8 cellular contexts compared by ENCODE assay signal in the genomic region with DNA sequence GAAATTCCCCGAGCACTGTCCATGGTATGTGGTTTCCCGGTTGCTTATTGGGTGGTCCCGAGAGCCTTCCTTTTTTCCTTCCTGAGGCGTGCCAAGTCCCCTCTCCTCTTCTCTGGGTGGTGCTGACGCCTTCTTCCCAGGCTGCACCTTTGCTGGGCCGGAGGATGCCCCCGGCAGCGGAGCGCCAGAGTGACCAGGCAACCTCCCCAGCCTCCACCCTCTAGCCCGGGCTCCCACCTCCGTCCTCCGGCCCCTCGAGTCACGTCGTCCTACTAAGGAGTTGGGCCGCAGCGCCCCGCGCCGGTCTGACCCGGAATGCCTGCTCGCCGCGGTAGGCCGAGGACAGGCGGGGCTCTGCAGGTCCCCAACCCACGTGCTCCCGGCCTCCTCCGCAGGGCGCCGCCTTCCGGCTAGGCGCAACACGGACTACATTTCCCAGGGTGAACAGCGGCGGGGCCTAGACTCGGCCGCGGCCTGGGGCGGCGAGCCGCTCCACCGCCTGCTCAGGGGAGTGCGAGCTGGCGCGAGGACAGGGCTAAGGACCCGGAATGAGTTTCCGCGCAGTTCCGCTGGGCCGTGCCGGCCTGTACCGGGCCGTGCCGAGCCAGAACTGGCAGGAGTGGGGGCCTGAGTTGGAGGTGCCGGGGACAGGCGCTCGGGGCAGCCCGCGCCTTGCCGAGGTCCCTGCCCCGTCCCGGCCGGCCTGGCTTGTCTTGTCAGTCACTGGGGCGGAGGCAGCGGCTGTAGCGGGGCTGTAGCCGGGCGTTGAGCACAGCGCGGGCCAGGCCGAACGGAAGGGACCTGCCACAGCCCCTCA. TPM values are rescaled to one million over a fixed set of nuclear protein-coding genes. Genes with fewer than 3 reads are reported as not detected.
DNase-seq lines count a peak whose midpoint lies in the region; ATAC-seq and TF ChIP-seq lines count a peak whose summit lies in the region.

A gene with protein sequence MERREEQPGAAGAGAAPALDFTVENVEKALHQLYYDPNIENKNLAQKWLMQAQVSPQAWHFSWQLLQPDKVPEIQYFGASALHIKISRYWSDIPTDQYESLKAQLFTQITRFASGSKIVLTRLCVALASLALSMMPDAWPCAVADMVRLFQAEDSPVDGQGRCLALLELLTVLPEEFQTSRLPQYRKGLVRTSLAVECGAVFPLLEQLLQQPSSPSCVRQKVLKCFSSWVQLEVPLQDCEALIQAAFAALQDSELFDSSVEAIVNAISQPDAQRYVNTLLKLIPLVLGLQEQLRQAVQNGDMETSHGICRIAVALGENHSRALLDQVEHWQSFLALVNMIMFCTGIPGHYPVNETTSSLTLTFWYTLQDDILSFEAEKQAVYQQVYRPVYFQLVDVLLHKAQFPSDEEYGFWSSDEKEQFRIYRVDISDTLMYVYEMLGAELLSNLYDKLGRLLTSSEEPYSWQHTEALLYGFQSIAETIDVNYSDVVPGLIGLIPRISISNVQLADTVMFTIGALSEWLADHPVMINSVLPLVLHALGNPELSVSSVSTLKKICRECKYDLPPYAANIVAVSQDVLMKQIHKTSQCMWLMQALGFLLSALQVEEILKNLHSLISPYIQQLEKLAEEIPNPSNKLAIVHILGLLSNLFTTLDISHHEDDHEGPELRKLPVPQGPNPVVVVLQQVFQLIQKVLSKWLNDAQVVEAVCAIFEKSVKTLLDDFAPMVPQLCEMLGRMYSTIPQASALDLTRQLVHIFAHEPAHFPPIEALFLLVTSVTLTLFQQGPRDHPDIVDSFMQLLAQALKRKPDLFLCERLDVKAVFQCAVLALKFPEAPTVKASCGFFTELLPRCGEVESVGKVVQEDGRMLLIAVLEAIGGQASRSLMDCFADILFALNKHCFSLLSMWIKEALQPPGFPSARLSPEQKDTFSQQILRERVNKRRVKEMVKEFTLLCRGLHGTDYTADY (plus strand): TSS at position 707 of the 817 bp plus-strand sequence. CDS start 651 bp downstream, outside the sequence.

- peak within 1 kb of the TSS; percentile 100 for H3K4me2 ChIP-seq in PC-3 (ENCODE audit: low read length)

- no peaks in the 10 kb centered on the region for H3F3A ChIP-seq in PC-3 (ENCODE audit: low read length, unreplicated experiment)

- POLR2A ChIA-PET in PC-3 (lab: Charles Lee; ENCODE audit: unreplicated experiment), result interaction anchor here (0.5 kb wide), 1 partner anchor 125 kb away, joined by 4 read pairs; no protein-coding TSS in a partner anchor

- no peaks in the 10 kb centered on the region for H3K27me3 Mint-ChIP-seq in IgD-negative memory B cell

- H3K36me3 Mint-ChIP-seq in IgD-negative memory B cell, result peaks cover 3% of the 10 kb centered on the region

- peaks cover 29% of the 10 kb centered on the region for H3K4me1 ChIP-seq in PC-3 (ENCODE audit: insufficient read depth, low read length)
- H3K4me1 ChIP-seq in muscle layer of colon (ENCODE audit: insufficient read depth, low read length), result peaks cover 23% of the 10 kb centered on the region

- peak within 1 kb of the TSS; percentile 94 to 98 (median 94) for H3K27ac Mint-ChIP-seq in IgD-negative memory B cell

- H3K27me3 ChIP-seq in PC-3 (ENCODE audit: low read length), result no peaks in the 10 kb centered on the region
- H3K27me3 ChIP-seq in muscle layer of colon (ENCODE audit: control insufficient read depth in 1 of 2, insufficient read depth in 2 of 2, low read length in 2 of 2), result no peaks in the 10 kb centered on the region

- peak within 1 kb of the TSS; percentile 86 for H2AFZ ChIP-seq in PC-3 (ENCODE audit: low read length)

- H3K4me1 Mint-ChIP-seq in IgD-negative memory B cell, result peaks cover 24 to 32% (median 32%) of the 10 kb centered on the region in 3 donors

- peak; percentile 92 for ATAC-seq in GM21529 (IDR thresholded peaks at IDR 0.05; ENCODE audit: unreplicated experiment)
- ATAC-seq in PC-3, result peak; percentile 93

- intact Hi-C loops in PC-3 (cut with micrococcal nuclease), result loop anchor here (2.0 to 5.0 kb wide), 2 partner anchors 22 to 239 kb away; a partner anchor contains a TSS

- H4K20me1 ChIP-seq in PC-3 (ENCODE audit: low read length), result no peaks in the 10 kb centered on the region

- peak; percentile 93 for TF ChIP-seq POLR2A in erythroblast (IDR thresholded peaks at IDR 0.05; ENCODE audit: low read length)

- H3K27ac ChIP-seq in PC-3 (ENCODE audit: low read length) (peak within 1 kb of the TSS; percentile 84), muscle layer of colon (ENCODE audit: low read depth, low read length) (peak within 1 kb of the TSS; percentile 95)

- no peaks in the 10 kb centered on the region for H3K9me2 ChIP-seq in PC-3 (replicated peaks; ENCODE audit: low read length)

- H3K9ac ChIP-seq in PC-3 (ENCODE audit: low read length) (peak within 1 kb of the TSS; percentile 97), muscle layer of colon (ENCODE audit: low read length) (peak within 1 kb of the TSS; percentile 72)

- peaks cover 60% of the 10 kb centered on the region for H3K79me2 ChIP-seq in PC-3 (ENCODE audit: low read length)

- BruUV-seq in PC-3 (replicated peaks; lab: Mats Ljungman, UMichigan), result no TSS peak

- TF ChIP-seq CTCF in PC-3 (conservative IDR thresholded peaks at IDR 0.05; ENCODE audit: low read depth, low read length), result peak; percentile 79

- H3K4me3 Mint-ChIP-seq in IgD-negative memory B cell, result peak within 1 kb of the TSS; percentile 89 to 97 (median 94)

- peak; percentile 99 for DNase-seq in DMS53 (lab: John Stamatoyannopoulos, UW)
- peak; percentile 96 for DNase-seq in PC-3
- DNase-seq in activated T-cell treated with anti-CD3 and anti-CD28 coated beads, Interleukin-2, amount 50 U/mL, for 1 hour, result peak; percentile 99
- DNase-seq in erythroblast (lab: John Stamatoyannopoulos, UW), result peak; percentile 98
- DNase-seq in stimulated activated CD8-positive, alpha-beta memory T cell treated with anti-CD3 and anti-CD28 coated beads, Interleukin-7, amount 100 ng/mL, for 24 hours (ENCODE audit: low read depth), result peak; percentile 85

- H3K9me3 ChIP-seq in PC-3 (ENCODE audit: low read length) (no peaks in the 10 kb centered on the region), muscle layer of colon (ENCODE audit: low read length) (no peaks in the 10 kb centered on the region)

- CTCF ChIA-PET in PC-3 (lab: Charles Lee), result interaction anchor here (1.1 to 2.2 kb wide), 3 partner anchors 11 to 183 kb away, joined by 7 to 9 read pairs (median 9); a partner anchor contains a TSS

- H3K9me3 Mint-ChIP-seq in IgD-negative memory B cell, result no peaks in the 10 kb centered on the region

- peaks cover 6% of the 10 kb centered on the region; the same call in 1 of the 2 replicates for H3K36me3 ChIP-seq in PC-3 (ENCODE audit: low read depth, low read length)
- peaks cover 7% of the 10 kb centered on the region for H3K36me3 ChIP-seq in muscle layer of colon (ENCODE audit: insufficient read depth, low read length)

- peak within 1 kb of the TSS; percentile 99 for H3K4me3 ChIP-seq in PC-3 (ENCODE audit: low read length)
- peak within 1 kb of the TSS; percentile 93 to 95 for H3K4me3 ChIP-seq in muscle layer of colon (ENCODE audit: low read depth in 1 of 2, low read length in 2 of 2)

RNA-seq across cellular contexts. Expression of the gene that starts here (rescaled TPM):
- polyA plus RNA-seq in IgD-negative memory B cell, result 14.9 TPM
- total RNA-seq in PC-3 (2014; rRNA removed), result 33.7 and 45.4 TPM in 2 replicates

Comparison
In these comparisons a context has a peak if more than half of its experiments do, and no peak if none do; other contexts are left out.
1. Peak in every context shown above with its lines: DNase-seq, ATAC-seq, H3K4me3 ChIP-seq and H3K27ac ChIP-seq.